In genomic region chr15:43225201-43225949, GRCh38 we compare ENCODE assay signal across 8 cellular contexts. TPM values are rescaled to one million over a fixed set of nuclear protein-coding genes. Genes with fewer than 3 reads are reported as not detected.
DNase-seq lines count a peak whose midpoint lies in the region; ATAC-seq and TF ChIP-seq lines count a peak whose summit lies in the region.

No MANE protein-coding gene starts in this region.

- no peak overlapping the region for H3K4me3 Mint-ChIP-seq in T-helper 2 cell treated with Interferon-gamma antibody and Interleukin-4, amounts not matched to agents 5 μg/mL and 100 μg/mL, for 36 hours

- H3K27me3 Mint-ChIP-seq in T-helper 2 cell treated with Interferon-gamma antibody and Interleukin-4, amounts not matched to agents 5 μg/mL and 100 μg/mL, for 36 hours (ENCODE audit: low read depth): peaks cover 14% of the 10 kb centered on the region

- peak; percentile 3 for DNase-seq in activated T-cell treated with anti-CD3 and anti-CD28 coated beads for 1 hour (ENCODE audit: low read depth)
- DNase-seq in activated T-cell treated with anti-CD3 and anti-CD28 coated beads, Interleukin-2, amount 50 U/mL, for 1 hour: no peak
- DNase-seq in MV-4-11 (lab: John Stamatoyannopoulos, UW): peak; percentile 81
- peak; percentile 37 for DNase-seq in T-helper 2 cell treated with Interferon-gamma antibody and Interleukin-4, amounts not matched to agents 5 μg/mL and 100 μg/mL, for 36 hours (ENCODE audit: low spot score)
- peak; percentile 76 to 78 for DNase-seq in cardiac fibroblast (ENCODE audit: low read depth in 2 of 2)
- DNase-seq in kidney epithelial cell (ENCODE audit: low read depth): peak; percentile 26
- peak; percentile 18 to 19 for DNase-seq in stimulated activated CD4-positive, alpha-beta T cell treated with anti-CD3 and anti-CD28 coated beads, Interleukin-4, amount 100 ng/mL, for 4 hours

- H3K36me3 ChIP-seq in kidney epithelial cell (ENCODE audit: control insufficient read depth, insufficient read depth, low read length): no peaks in the 10 kb centered on the region

- ATAC-seq in GM18520 (IDR thresholded peaks at IDR 0.05; ENCODE audit: unreplicated experiment): no peak

- no peak overlapping the region for H3K27ac Mint-ChIP-seq in T-helper 2 cell treated with Interferon-gamma antibody and Interleukin-4, amounts not matched to agents 5 μg/mL and 100 μg/mL, for 36 hours

- H3K27me3 ChIP-seq in kidney epithelial cell (ENCODE audit: control insufficient read depth, insufficient read depth, low read length): peaks cover 2% of the 10 kb centered on the region

- H3K36me3 Mint-ChIP-seq in T-helper 2 cell treated with Interferon-gamma antibody and Interleukin-4, amounts not matched to agents 5 μg/mL and 100 μg/mL, for 36 hours (ENCODE audit: low read depth): no peaks in the 10 kb centered on the region

- peaks cover 5% of the 10 kb centered on the region for H3K4me1 Mint-ChIP-seq in T-helper 2 cell treated with Interferon-gamma antibody and Interleukin-4, amounts not matched to agents 5 μg/mL and 100 μg/mL, for 36 hours (ENCODE audit: low read depth)

- peak; percentile 85 for TF ChIP-seq CTCF in cardiac fibroblast (IDR thresholded peaks at IDR 0.05; ENCODE audit: low read depth, low read length)
- peak; percentile 79 for TF ChIP-seq CTCF in kidney epithelial cell (IDR thresholded peaks at IDR 0.05; ENCODE audit: insufficient read depth, low read length, poor library complexity, severe bottlenecking)

- H3K4me3 ChIP-seq in cardiac fibroblast (replicated peaks in 1 of 2; ENCODE audit: low read depth in 2 of 2, low read length in 2 of 2) (no peak overlapping the region), kidney epithelial cell (ENCODE audit: low read depth, low read length) (no peak overlapping the region)

- H3K9me3 Mint-ChIP-seq in T-helper 2 cell treated with Interferon-gamma antibody and Interleukin-4, amounts not matched to agents 5 μg/mL and 100 μg/mL, for 36 hours: no peaks in the 10 kb centered on the region

RNA-seq across cellular contexts. Expression of gene EPB42, which starts 4.6 kb away (rescaled TPM):
- not detected in 2 replicates for total RNA-seq in kidney epithelial cell

RNA-seq across cellular contexts. Expression of gene CCNDBP1, which starts 40.2 kb away (rescaled TPM):
- 55.1 and 61.8 TPM in 2 replicates for total RNA-seq in kidney epithelial cell

RNA-seq across cellular contexts. Expression of gene TGM5, which starts 41.4 kb away (rescaled TPM):
- total RNA-seq in kidney epithelial cell: not detected in 2 replicates
